9 cellular contexts compared by ENCODE assay signal in genomic region chrX:57595381-57595811, GRCh38. TPM values are rescaled to one million over a fixed set of nuclear protein-coding genes. Genes with fewer than 3 reads are reported as not detected.
A peak's percentile ranks its signal among the peaks of the same experiment; 100 is the strongest.
DNase-seq lines count a peak whose midpoint lies in the region; ATAC-seq and TF ChIP-seq lines count a peak whose summit lies in the region.
"Had no signal": no experiment of that assay in that cellular context is flagged by ENCODE, and none has a peak within 500 bp of the region (broad histone marks: within the 10 kb centered on the region; RNA-seq: fewer than 3 reads in every experiment).

No MANE protein-coding gene starts in this region.

- H3K9me3 ChIP-seq in DND-41 (ENCODE audit: insufficient read depth, low read length, severe bottlenecking) (no peaks in the 10 kb centered on the region), endocrine pancreas (ENCODE audit: control insufficient read depth, low read length) (no peaks in the 10 kb centered on the region)

- H3K4me1 ChIP-seq in DND-41 (ENCODE audit: insufficient read depth, low read length) (peaks cover 51% of the 10 kb centered on the region), endocrine pancreas (ENCODE audit: control insufficient read depth, insufficient read depth, low read length) (peaks cover 18% of the 10 kb centered on the region)

- H2AFZ ChIP-seq in DND-41 (ENCODE audit: low read depth, low read length), result no peak overlapping the region

- peaks cover 17% of the 10 kb centered on the region; the same call in 1 of the 2 replicates for H4K20me1 ChIP-seq in DND-41 (ENCODE audit: insufficient read depth, low read length)

- H3K79me2 ChIP-seq in DND-41 (ENCODE audit: insufficient read depth, low read length), result peaks cover 59% of the 10 kb centered on the region

- no peak for TF ChIP-seq CTCF in DND-41 (IDR thresholded peaks at IDR 0.05; ENCODE audit: borderline replicate concordance, extremely low read depth, low read length, poor library complexity, severe bottlenecking)
- no peak for TF ChIP-seq CTCF in omental fat pad (IDR thresholded peaks at IDR 0.05)

- H3K27me3 ChIP-seq in DND-41 (ENCODE audit: insufficient read depth, low read length, poor library complexity) (no peaks in the 10 kb centered on the region), endocrine pancreas (ENCODE audit: control insufficient read depth, insufficient read depth, low read length) (no peaks in the 10 kb centered on the region)

- DNase-seq in DND-41 (no peak), OCI-M1 (lab: John Stamatoyannopoulos, UW) (peak; percentile 21), omental fat pad (ENCODE audit: low spot score) (no peak), COLO668 (lab: John Stamatoyannopoulos, UW; ENCODE audit: unreplicated experiment) (no peak)

- ATAC-seq in DND-41 (ENCODE audit: insufficient read depth, low read depth) (peak; percentile 48), omental fat pad (ENCODE audit: low FRiP score) (peak; percentile 35), GM18858 (IDR thresholded peaks at IDR 0.05; ENCODE audit: unreplicated experiment) (no peak), HG03196 (IDR thresholded peaks at IDR 0.05; ENCODE audit: unreplicated experiment) (no peak), HG03378 (IDR thresholded peaks at IDR 0.05; ENCODE audit: unreplicated experiment) (no peak)

- H3K27ac ChIP-seq in DND-41 (ENCODE audit: low read length), result peak overlapping the region; percentile 62; the same call in 1 of the 2 replicates
- H3K27ac ChIP-seq: VCaP had no signal

- H3K36me3 ChIP-seq in DND-41 (ENCODE audit: insufficient read depth, low read length), result peaks cover 14% of the 10 kb centered on the region
- no peaks in the 10 kb centered on the region for H3K36me3 ChIP-seq in endocrine pancreas (ENCODE audit: control insufficient read depth, insufficient read depth, low read length)

- H3K9ac ChIP-seq in DND-41 (ENCODE audit: low read depth, low read length), result 0 out of 2 replicates have a peak overlapping the region, but pooled peaks have one; percentile 18
- H3K9ac ChIP-seq in endocrine pancreas (ENCODE audit: control insufficient read depth, insufficient read depth, low read length), result no peak overlapping the region

- H3K4me2 ChIP-seq in DND-41 (ENCODE audit: insufficient read depth, low read length), result peak overlapping the region; percentile 62

- H3K4me3 ChIP-seq in DND-41 (ENCODE audit: low read depth in 1 of 2, low read length in 2 of 2) (peak overlapping the region in 1 of 2 experiments; percentile 44; a peak in 1 of 4 replicates), endocrine pancreas (ENCODE audit: control insufficient read depth, insufficient read depth, low read length) (peak overlapping the region; percentile 85)

RNA-seq across cellular contexts. Expression of gene ZXDB, which starts 3.6 kb away (rescaled TPM):
- 10 to 100 TPM in 3 of 4 donors, 1 to 10 TPM in 1; 9.9 to 23.1 (median 12.6) TPM for total RNA-seq in omental fat pad

Comparison
In these comparisons a context has a peak if more than half of its experiments do, and no peak if none do; other contexts are left out.
1. ATAC-seq: peak in DND-41 (single experiment) and omental fat pad (single experiment); none in GM18858 (single experiment), HG03196 (single experiment) and HG03378 (single experiment).